ENCODE assay signal across 8 cellular contexts in the genomic region with DNA sequence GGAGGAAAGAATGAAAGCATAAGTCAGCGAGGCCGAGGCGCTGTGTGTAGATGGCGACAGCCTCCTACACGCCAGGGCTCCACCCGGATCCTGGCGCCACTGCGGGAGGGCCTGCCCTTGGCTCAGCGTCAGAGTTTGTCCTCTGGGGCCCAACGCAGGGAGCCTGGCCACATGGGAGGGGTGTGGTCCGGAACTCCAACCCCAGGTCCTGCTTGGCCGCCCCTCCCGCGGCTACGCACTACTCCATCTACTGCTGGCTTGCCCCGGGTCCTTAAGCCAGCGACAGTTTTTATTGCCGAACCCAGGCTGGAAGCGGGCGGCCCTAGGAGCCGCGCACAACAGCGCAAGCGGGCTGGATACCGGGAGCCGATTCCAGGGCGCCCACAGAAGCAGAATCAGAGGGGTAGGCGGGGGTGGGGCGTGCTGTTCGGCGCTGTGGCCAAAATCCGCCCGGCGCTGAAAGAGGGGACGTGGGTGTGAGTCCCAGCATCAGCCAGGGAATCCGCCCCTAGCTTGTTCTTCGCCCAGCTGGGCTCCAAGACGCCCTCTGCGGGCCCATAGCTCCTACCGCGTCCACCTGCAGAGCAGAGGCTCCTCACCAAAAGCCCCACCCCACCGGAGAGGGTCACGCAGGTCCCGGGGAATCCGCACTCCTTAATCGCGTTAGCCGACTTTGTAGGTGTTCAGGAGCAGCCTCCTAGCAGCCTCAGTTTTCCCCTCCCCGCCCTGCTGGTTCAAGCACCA. TPM values are rescaled to one million over a fixed set of nuclear protein-coding genes. Genes with fewer than 3 reads are reported as not detected.
DNase-seq lines count a peak whose midpoint lies in the region; ATAC-seq and TF ChIP-seq lines count a peak whose summit lies in the region.

No MANE protein-coding gene starts in this region.

- H3K4me1 Mint-ChIP-seq in Calu3 (ENCODE audit: low read depth, unreplicated experiment) (peaks cover 19% of the 10 kb centered on the region), HFFc6 (ENCODE audit: low read depth) (peaks cover 47% of the 10 kb centered on the region)

- intact Hi-C loops in Calu3 (cut with micrococcal nuclease; ENCODE audit: unreplicated experiment) (no loop called here), OCI-LY7 (cut with micrococcal nuclease; ENCODE audit: unreplicated experiment) (loop anchor here (2.0 kb wide), 1 partner anchor 16 kb away; no protein-coding TSS in a partner anchor)

- DNase-seq in Calu3 (peak; percentile 78), HFFc6 (peak; percentile 67), OCI-LY7 (ENCODE audit: low spot score) (peak; percentile 71), foreskin keratinocyte (peak in 1 of 2 donors; percentile 30), GM19240 (ENCODE audit: insufficient read length, low spot score) (no peak)
- DNase-seq in activated T-helper 9 cell treated with anti-CD3 and anti-CD28 coated beads, Interleukin-2, amount 50 U/mL, for 16 hours (ENCODE audit: low read depth), result peak; percentile 19

- H3K36me3 ChIP-seq in OCI-LY7 (ENCODE audit: insufficient read depth, low read length) (no peaks in the 10 kb centered on the region), neutrophil (no peaks in the 10 kb centered on the region)

- CTCF ChIA-PET in Calu3 (lab: Charles Lee) (interaction anchor here (0.6 to 3.2 kb wide), 8 partner anchors 10 to 693 kb away, joined by 3 to 26 read pairs (median 6); no protein-coding TSS in a partner anchor), OCI-LY7 (lab: Charles Lee; ENCODE audit: unreplicated experiment) (interaction anchor here (1.3 kb wide), 1 partner anchor 16 kb away, joined by 3 read pairs; no protein-coding TSS in a partner anchor)

- H3K27me3 ChIP-seq in foreskin keratinocyte (peaks cover 27% of the 10 kb centered on the region), neutrophil (peaks cover 66% of the 10 kb centered on the region)

- TF ChIP-seq CTCF in Calu3 (IDR thresholded peaks at IDR 0.05; ENCODE audit: unreplicated experiment) (no peak), HFFc6 (IDR thresholded peaks at IDR 0.05) (peak; percentile 70), OCI-LY7 (conservative IDR thresholded peaks at IDR 0.05; ENCODE audit: low read length) (peak; percentile 71), foreskin keratinocyte (conservative IDR thresholded peaks at IDR 0.05) (peak; percentile 62), neutrophil (IDR thresholded peaks at IDR 0.05) (no peak)

- H3K4me1 ChIP-seq in OCI-LY7 (ENCODE audit: insufficient read depth, low read length, poor library complexity, severe bottlenecking), result peaks cover 73% of the 10 kb centered on the region
- no peaks in the 10 kb centered on the region for H3K4me1 ChIP-seq in foreskin keratinocyte
- peaks cover 54 to 55% of the 10 kb centered on the region in 2 experiments for H3K4me1 ChIP-seq in neutrophil (ENCODE audit: control insufficient read depth in 1 of 2, insufficient read depth in 1 of 2, low read depth in 1 of 2, low read length in 1 of 2)

- ATAC-seq in foreskin keratinocyte (peak; percentile 57), GM21717 (IDR thresholded peaks at IDR 0.05; ENCODE audit: unreplicated experiment) (no peak)

- H3K27ac Mint-ChIP-seq in Calu3 (ENCODE audit: unreplicated experiment), result peak overlapping the region; percentile 56
- peak overlapping the region; percentile 86 for H3K27ac Mint-ChIP-seq in HFFc6

- H3K36me3 Mint-ChIP-seq in Calu3 (ENCODE audit: insufficient read depth, unreplicated experiment) (peaks cover 20% of the 10 kb centered on the region), HFFc6 (ENCODE audit: low read depth) (no peaks in the 10 kb centered on the region)

- H3K9me2 ChIP-seq in OCI-LY7 (ENCODE audit: insufficient read depth, low read length), result no peaks in the 10 kb centered on the region

- H3K27ac ChIP-seq in OCI-LY7 (ENCODE audit: low read depth, low read length, poor library complexity, severe bottlenecking), result no peak overlapping the region
- H3K27ac ChIP-seq in foreskin keratinocyte, result no peak overlapping the region
- H3K27ac ChIP-seq in neutrophil, result no peak overlapping the region

- H3K79me2 ChIP-seq in OCI-LY7 (ENCODE audit: insufficient read depth, low read depth, low read length), result no peaks in the 10 kb centered on the region

- BruUV-seq in Calu3 (replicated peaks; lab: Mats Ljungman, UMichigan) (no TSS peak), OCI-LY7 (replicated peaks; lab: Mats Ljungman, UMichigan) (no TSS peak)

- peak overlapping the region; percentile 86 for H3K4me3 Mint-ChIP-seq in Calu3 (ENCODE audit: low read depth, unreplicated experiment)
- H3K4me3 Mint-ChIP-seq in HFFc6, result peak overlapping the region; percentile 88

- H3K27me3 Mint-ChIP-seq in Calu3 (ENCODE audit: unreplicated experiment), result no peaks in the 10 kb centered on the region
- peaks cover 3% of the 10 kb centered on the region for H3K27me3 Mint-ChIP-seq in HFFc6 (ENCODE audit: insufficient read depth)

- peak overlapping the region; percentile 61 for H3K4me2 ChIP-seq in OCI-LY7 (ENCODE audit: low read length)

- POLR2A ChIA-PET in OCI-LY7 (lab: Charles Lee), result interaction anchor here (1.4 kb wide), 1 partner anchor 25 kb away, joined by 3 read pairs; no protein-coding TSS in a partner anchor

- H3K9me3 Mint-ChIP-seq in Calu3 (ENCODE audit: low read depth, unreplicated experiment) (no peaks in the 10 kb centered on the region), HFFc6 (no peaks in the 10 kb centered on the region)

- H4K20me1 ChIP-seq in OCI-LY7 (ENCODE audit: insufficient read depth, low read length), result no peaks in the 10 kb centered on the region

- no peaks in the 10 kb centered on the region for H3K9me3 ChIP-seq in OCI-LY7 (ENCODE audit: low read length)
- no peaks in the 10 kb centered on the region for H3K9me3 ChIP-seq in neutrophil

- H2AFZ ChIP-seq in OCI-LY7 (ENCODE audit: low read length), result no peak overlapping the region

- H3K4me3 ChIP-seq in OCI-LY7 (ENCODE audit: low read depth, low read length, poor library complexity, severe bottlenecking), result peak overlapping the region; percentile 31
- peak overlapping the region; percentile 2 to 74 for H3K4me3 ChIP-seq in neutrophil (ENCODE audit: low read depth in 1 of 2, low read length in 1 of 2)

RNA-seq across cellular contexts. Expression of a gene that starts 4.5 kb away (rescaled TPM):
- total RNA-seq in Calu3 (2022), result 1.7 and 1.8 TPM in 2 replicates
- total RNA-seq in HFFc6 (2021; fragmentation: NEBNext Ultra II Directional; extraction: Animal tissue kit (Norgen Biotek cat#: 25700)), result 10 to 100 TPM; 14.5 to 21.1 (median 19.9) TPM
- total RNA-seq in OCI-LY7 (2014; rRNA removed; shearing (Covaris generic)), result 9.7 and 18.8 TPM in 2 replicates
- total RNA-seq in OCI-LY7 (2022), result 32.2 and 36.4 TPM in 2 replicates
- 0.27 and 0.32 TPM in 2 replicates for total RNA-seq in foreskin keratinocyte
- polyA plus RNA-seq in foreskin keratinocyte, result 0.26 and 0.37 TPM in 2 replicates

RNA-seq across cellular contexts. Expression of a gene that starts 35.3 kb away (rescaled TPM):
- 27.5 and 37.7 TPM in 2 replicates for total RNA-seq in Calu3 (2022)
- 10 to 100 TPM; 44.1 to 57.4 (median 50.5) TPM for total RNA-seq in HFFc6 (2021; fragmentation: NEBNext Ultra II Directional; extraction: Animal tissue kit (Norgen Biotek cat#: 25700))
- 0.41 TPM in 1 of 2 replicates, not detected in the other for total RNA-seq in OCI-LY7 (2014; rRNA removed; shearing (Covaris generic))
- 0.11 TPM in 1 of 2 replicates, not detected in the other for total RNA-seq in OCI-LY7 (2022)
- total RNA-seq in foreskin keratinocyte, result 38.8 and 46.0 TPM in 2 replicates
- polyA plus RNA-seq in foreskin keratinocyte, result 24.1 and 27.9 TPM in 2 replicates

RNA-seq across cellular contexts. Expression of a gene that starts 35.4 kb away (rescaled TPM):
- total RNA-seq in Calu3 (2022) (1.2 and 1.3 TPM in 2 replicates), OCI-LY7 (2022) (1.6 and 1.8 TPM in 2 replicates), foreskin keratinocyte (0.85 TPM in 2 replicates)
- total RNA-seq in HFFc6 (2021; fragmentation: NEBNext Ultra II Directional; extraction: Animal tissue kit (Norgen Biotek cat#: 25700)), result 1 to 10 TPM; 1.1 to 1.9 (median 1.2) TPM
- 1.4 and 2.1 TPM in 2 replicates for total RNA-seq in OCI-LY7 (2014; rRNA removed; shearing (Covaris generic))
- polyA plus RNA-seq in foreskin keratinocyte, result 0.61 and 0.82 TPM in 2 replicates

Comparison
In these comparisons a context has a peak if more than half of its experiments do, and no peak if none do; other contexts are left out.
1. CTCF ChIP-seq: peak in HFFc6 (single experiment), OCI-LY7 (single experiment) and foreskin keratinocyte (single experiment); none in Calu3 (single experiment) and neutrophil (single experiment).
2. RNA of a gene that starts 35.3 kb away (total RNA-seq): 44.1 to 57.4 TPM in HFFc6, 38.8 to 46.0 TPM in foreskin keratinocyte and 27.5 to 37.7 TPM in Calu3; 0.11 to 0.41 TPM in OCI-LY7; every median in the first group is over 10 times any median in the second.